In genomic region chr4:157221895-157222763, GRCh38 we compare ENCODE assay signal across 10 cellular contexts. TPM values are rescaled to one million over a fixed set of nuclear protein-coding genes. Genes with fewer than 3 reads are reported as not detected.
DNase-seq lines count a peak whose midpoint lies in the region; ATAC-seq, FAIRE-seq and TF ChIP-seq lines count a peak whose summit lies in the region.
"Had no signal": no experiment of that assay in that cellular context is flagged by ENCODE, and none has a peak within 500 bp of the region (broad histone marks: within the 10 kb centered on the region; RNA-seq: fewer than 3 reads in every experiment).

No MANE protein-coding gene starts in this region.

- ATAC-seq in thoracic aorta (ENCODE audit: insufficient number of reproducible peaks, low FRiP score, low read depth) (peak; percentile 6), GM21619 (IDR thresholded peaks at IDR 0.05; ENCODE audit: unreplicated experiment) (no peak), GM19455 (IDR thresholded peaks at IDR 0.05; ENCODE audit: unreplicated experiment) (no peak)

- H3K27me3 Mint-ChIP-seq in astrocyte (ENCODE audit: low read depth, unreplicated experiment) = peaks cover 29% of the 10 kb centered on the region

- H3K36me3 ChIP-seq in astrocyte (ENCODE audit: insufficient read depth, low read length) (no peaks in the 10 kb centered on the region), thoracic aorta (no peaks in the 10 kb centered on the region)

- no peak for FAIRE-seq in astrocyte (lab: Jason Lieb, UNC)

- peak overlapping the region; percentile 96 for H3K4me2 ChIP-seq in astrocyte (ENCODE audit: low read length)

- H3K79me2 ChIP-seq in astrocyte (ENCODE audit: insufficient read depth, low read length) = no peaks in the 10 kb centered on the region

- H3K4me3 Mint-ChIP-seq in astrocyte (ENCODE audit: unreplicated experiment) = peak overlapping the region; percentile 89

- peak overlapping the region; percentile 74 for H3K9ac ChIP-seq in astrocyte (ENCODE audit: low read length)

- H3K4me3 ChIP-seq in astrocyte (ENCODE audit: insufficient read depth, low read depth, low read length) (peak overlapping the region; percentile 80), thoracic aorta (peak overlapping the region; percentile 84)

- DNase-seq in NCI-H2196 (lab: John Stamatoyannopoulos, UW; ENCODE audit: unreplicated experiment) (peak; percentile 17), NCI-H2196 treated with DMSO at 0.1 percent for 48 hours (lab: John Stamatoyannopoulos, UW; ENCODE audit: unreplicated experiment) (no peak), astrocyte (ENCODE audit: low read depth) (peak; percentile 8), iris pigment epithelial cell (ENCODE audit: low read depth) (peak; percentile 3), thoracic aorta (ENCODE audit: low spot score) (no peak), NCI-H1048 (lab: John Stamatoyannopoulos, UW) (no peak)
- DNase-seq: CD4-positive, CD25-positive, alpha-beta regulatory T cell had no signal

- H2AFZ ChIP-seq in astrocyte (ENCODE audit: low read depth, low read length) = peak overlapping the region; percentile 91

- H3K4me1 ChIP-seq in astrocyte (ENCODE audit: insufficient read depth, low read length) (peaks cover 18% of the 10 kb centered on the region), thoracic aorta (ENCODE audit: control insufficient read depth in 1 of 2, low read depth in 2 of 2) (peaks cover 0 to 22% of the 10 kb centered on the region in 2 donors)

- H3K27ac ChIP-seq in astrocyte (ENCODE audit: low read depth, low read length) = no peak overlapping the region
- H3K27ac ChIP-seq in thoracic aorta = peak overlapping the region; percentile 65 to 88

- TF ChIP-seq CTCF in astrocyte (IDR thresholded peaks at IDR 0.05; ENCODE audit: insufficient read depth, low read depth, low read length) = no peak
- TF ChIP-seq CTCF in thoracic aorta (IDR thresholded peaks at IDR 0.05) = no peak

- H4K20me1 ChIP-seq in astrocyte (ENCODE audit: insufficient read depth, low read length) = no peaks in the 10 kb centered on the region

- H3K27ac Mint-ChIP-seq in astrocyte (ENCODE audit: unreplicated experiment) = peak overlapping the region; percentile 89
- H3K27ac Mint-ChIP-seq: IgD-negative memory B cell had no signal

- H3K27me3 ChIP-seq in astrocyte (ENCODE audit: insufficient read depth, low read length) = peaks cover 26% of the 10 kb centered on the region
- H3K27me3 ChIP-seq in thoracic aorta (replicated peaks; ENCODE audit: insufficient read depth) = no peaks in the 10 kb centered on the region

- no peaks in the 10 kb centered on the region for H3K9me3 Mint-ChIP-seq in astrocyte (ENCODE audit: unreplicated experiment)

- H3K36me3 Mint-ChIP-seq in astrocyte (ENCODE audit: low read depth, unreplicated experiment) = no peaks in the 10 kb centered on the region
- H3K36me3 Mint-ChIP-seq: CD4-positive, CD25-positive, alpha-beta regulatory T cell had no signal

- peaks cover 2% of the 10 kb centered on the region for H3K4me1 Mint-ChIP-seq in astrocyte (ENCODE audit: low read depth, unreplicated experiment)

- no peaks in the 10 kb centered on the region for H3K9me3 ChIP-seq in astrocyte (ENCODE audit: insufficient read depth, low read depth, low read length)
- no peaks in the 10 kb centered on the region for H3K9me3 ChIP-seq in thoracic aorta

RNA-seq across cellular contexts. Expression of gene GRIA2, which starts 1.6 kb away (rescaled TPM):
- total RNA-seq in astrocyte (not detected in 2 replicates), thoracic aorta (10 to 100 TPM; 12.4 to 27.6 TPM)
- total RNA-seq: CD4-positive, CD25-positive, alpha-beta regulatory T cell had no signal

Comparison
In these comparisons a context has a peak if more than half of its experiments do, and no peak if none do; other contexts are left out.
1. DNase-seq: peak in NCI-H2196 (single experiment), astrocyte (single experiment) and iris pigment epithelial cell (single experiment); none in NCI-H2196 treated with DMSO at 0.1 percent for 48 hours (single experiment), thoracic aorta (single experiment) and NCI-H1048 (single experiment).
2. RNA of gene GRIA2, which starts 1.6 kb away (total RNA-seq): 12.4 to 27.6 TPM in thoracic aorta; not detected in astrocyte; every median in the first group is over 10 times any median in the second.